8 cellular contexts compared by ENCODE assay signal in genomic region chr1:155598842-155599331, GRCh38. TPM values are rescaled to one million over a fixed set of nuclear protein-coding genes. Genes with fewer than 3 reads are reported as not detected.
A peak's percentile ranks its signal among the peaks of the same experiment; 100 is the strongest.
DNase-seq lines count a peak whose midpoint lies in the region; ATAC-seq, FAIRE-seq and TF ChIP-seq lines count a peak whose summit lies in the region.

No MANE protein-coding gene starts in this region.

- peaks cover 0 to 9% (median 8%) of the 10 kb centered on the region in 3 donors for H3K4me1 Mint-ChIP-seq in CD8-positive, alpha-beta memory T cell
- H3K4me1 Mint-ChIP-seq in nephron, result peaks cover 17% of the 10 kb centered on the region
- H3K4me1 Mint-ChIP-seq in natural killer cell treated with Interleukin-12 subunit alpha and Interleukin-12 subunit beta and Interleukin-15 and Interleukin-18, amount 100 ng/mL, for 72 hours (ENCODE audit: low read depth in 2 of 2), result peaks cover 3 to 5% of the 10 kb centered on the region in 2 donors

- DNase-seq in CD8-positive, alpha-beta memory T cell, result peak in 1 of 5 donors; percentile 34
- DNase-seq in OCI-LY7 (ENCODE audit: low spot score) (peak; percentile 16), H1 (ENCODE audit: low read depth in 1 of 2, low spot score in 2 of 2) (peak; percentile 25 to 51), DMS53 (lab: John Stamatoyannopoulos, UW) (no peak), NCI-H146 treated with DMSO at 0.1 percent for 48 hours (lab: John Stamatoyannopoulos, UW; ENCODE audit: unreplicated experiment) (no peak)
- DNase-seq in natural killer cell treated with Interleukin-12 subunit alpha and Interleukin-12 subunit beta and Interleukin-15 and Interleukin-18, amount 100 ng/mL, for 72 hours (ENCODE audit: low spot score), result no peak

- H3K4me1 ChIP-seq in CD8-positive, alpha-beta memory T cell (ENCODE audit: insufficient read depth, low read length), result no peaks in the 10 kb centered on the region
- H3K4me1 ChIP-seq in OCI-LY7 (ENCODE audit: insufficient read depth, low read length, poor library complexity, severe bottlenecking), result peaks cover 11% of the 10 kb centered on the region
- H3K4me1 ChIP-seq in H1 (replicated peaks in 1 of 4; ENCODE audit: control insufficient read depth in 3 of 4, insufficient read depth in 4 of 4, low read length in 3 of 4), result peaks cover 0 to 5% (median 0%) of the 10 kb centered on the region in 4 experiments; a peak in 3 of 7 replicates

- no peak overlapping the region for H2BK15ac ChIP-seq in H1 (ENCODE audit: low read length)

- no peak overlapping the region for H3K56ac ChIP-seq in H1 (replicated peaks; ENCODE audit: insufficient read length, low read depth, low read length)

- H3K18ac ChIP-seq in H1 (ENCODE audit: extremely low read depth, low read length), result peak overlapping the region; percentile 24; the same call in 1 of the 2 replicates

- no peaks in the 10 kb centered on the region for H3K36me3 ChIP-seq in CD8-positive, alpha-beta memory T cell (ENCODE audit: insufficient read depth, low read length)
- no peaks in the 10 kb centered on the region for H3K36me3 ChIP-seq in OCI-LY7 (ENCODE audit: insufficient read depth, low read length)
- H3K36me3 ChIP-seq in H1 (ENCODE audit: control insufficient read depth in 2 of 4, insufficient read depth in 4 of 4, low read length in 3 of 4), result no peaks in the 10 kb centered on the region

- peak overlapping the region in 5 of 8 donors; percentile 53 to 84 (median 68) for H3K27ac Mint-ChIP-seq in CD8-positive, alpha-beta memory T cell
- H3K27ac Mint-ChIP-seq in nephron, result peak overlapping the region; percentile 72 to 86 (median 81)
- H3K27ac Mint-ChIP-seq in natural killer cell treated with Interleukin-12 subunit alpha and Interleukin-12 subunit beta and Interleukin-15 and Interleukin-18, amount 100 ng/mL, for 72 hours, result peak overlapping the region in 1 of 2 donors; percentile 53

- no peak overlapping the region for H3K14ac ChIP-seq in H1 (ENCODE audit: insufficient read length)

- no peak overlapping the region for H4K8ac ChIP-seq in H1 (ENCODE audit: extremely low read depth, insufficient read depth, low read length)

- POLR2A ChIA-PET in CD8-positive, alpha-beta memory T cell (lab: Charles Lee), result no interaction called here
- POLR2A ChIA-PET in OCI-LY7 (lab: Charles Lee) (no interaction called here), H1 (lab: Charles Lee; ENCODE audit: partially characterized antibody) (interaction anchor here (0.8 kb wide), 1 partner anchor 10 kb away, joined by 3 read pairs; no protein-coding TSS in a partner anchor)

- H4K20me1 ChIP-seq in OCI-LY7 (ENCODE audit: insufficient read depth, low read length) (no peaks in the 10 kb centered on the region), H1 (replicated peaks in 1 of 2; ENCODE audit: control insufficient read depth in 1 of 2, insufficient read depth in 2 of 2, low read length in 2 of 2) (no peaks in the 10 kb centered on the region)

- H4K5ac ChIP-seq in H1 (ENCODE audit: insufficient read length, low read depth, low read length), result no peak overlapping the region

- H3K9me2 ChIP-seq in OCI-LY7 (ENCODE audit: insufficient read depth, low read length), result no peaks in the 10 kb centered on the region

- CTCF ChIA-PET in CD8-positive, alpha-beta memory T cell (lab: Charles Lee), result interaction anchor here (0.7 to 1.8 kb wide), 2 partner anchors 117 to 348 kb away, joined by 3 to 5 read pairs; no protein-coding TSS in a partner anchor
- CTCF ChIA-PET in OCI-LY7 (lab: Charles Lee; ENCODE audit: unreplicated experiment) (no interaction called here), H1 (lab: Charles Lee; ENCODE audit: partially characterized antibody) (interaction anchor here (0.6 to 1.6 kb wide), 2 partner anchors 9 to 186 kb away, joined by 3 to 4 read pairs; no protein-coding TSS in a partner anchor)

- BruUV-seq in OCI-LY7 (replicated peaks; lab: Mats Ljungman, UMichigan), result no TSS peak

- peak in 1 of 2 experiments; percentile 15; a peak in 1 of 4 replicates for TF ChIP-seq RAD21 in H1 (IDR thresholded peaks at IDR 0.05 in 1 of 2, conservative IDR thresholded peaks at IDR 0.05 in 1 of 2; ENCODE audit: low read depth in 2 of 2, low read length in 2 of 2)

- no peak overlapping the region for H2AK5ac ChIP-seq in H1 (ENCODE audit: low read depth, low read length)

- TF ChIP-seq POLR2A in H1 (IDR thresholded peaks at IDR 0.05; ENCODE audit: control extremely low read depth in 1 of 2, low read depth in 2 of 2, low read length in 2 of 2), result no peak

- H3K27me3 ChIP-seq in CD8-positive, alpha-beta memory T cell (ENCODE audit: insufficient read depth, low read length, poor library complexity, severe bottlenecking), result no peaks in the 10 kb centered on the region
- no peaks in the 10 kb centered on the region for H3K27me3 ChIP-seq in H1 (replicated peaks in 1 of 4; ENCODE audit: control insufficient read depth in 3 of 4, extremely low read depth in 1 of 4, insufficient read depth in 3 of 4, low read length in 3 of 4)

- no peaks in the 10 kb centered on the region for H3K79me1 ChIP-seq in H1 (ENCODE audit: low read depth, low read length)

- H3K4me3 Mint-ChIP-seq in CD8-positive, alpha-beta memory T cell, result peak overlapping the region; percentile 51 to 81 (median 70)
- H3K4me3 Mint-ChIP-seq in nephron, result peak overlapping the region; percentile 28 to 72 (median 63)
- no peak overlapping the region for H3K4me3 Mint-ChIP-seq in natural killer cell treated with Interleukin-12 subunit alpha and Interleukin-12 subunit beta and Interleukin-15 and Interleukin-18, amount 100 ng/mL, for 72 hours

- no peak overlapping the region for H3K4ac ChIP-seq in H1 (replicated peaks; ENCODE audit: insufficient read length, low read depth, low read length)

- H3K27me3 Mint-ChIP-seq in CD8-positive, alpha-beta memory T cell, result no peaks in the 10 kb centered on the region
- H3K27me3 Mint-ChIP-seq in nephron (ENCODE audit: low read depth), result peaks cover 3% of the 10 kb centered on the region
- H3K27me3 Mint-ChIP-seq in natural killer cell treated with Interleukin-12 subunit alpha and Interleukin-12 subunit beta and Interleukin-15 and Interleukin-18, amount 100 ng/mL, for 72 hours, result peaks cover 0 to 4% of the 10 kb centered on the region in 2 donors

- H3K27ac ChIP-seq in CD8-positive, alpha-beta memory T cell (ENCODE audit: low read depth, low read length), result no peak overlapping the region
- no peak overlapping the region for H3K27ac ChIP-seq in OCI-LY7 (ENCODE audit: low read depth, low read length, poor library complexity, severe bottlenecking)
- no peak overlapping the region for H3K27ac ChIP-seq in H1 (ENCODE audit: low read depth, low read length)

- no peak overlapping the region for H4K91ac ChIP-seq in H1 (replicated peaks; ENCODE audit: insufficient read length, low read length)

- H2BK120ac ChIP-seq in H1 (replicated peaks; ENCODE audit: low read depth, low read length), result no peak overlapping the region

- H3K23me2 ChIP-seq in H1 (ENCODE audit: low read depth, low read length), result no peaks in the 10 kb centered on the region

- 0 out of 2 replicates have a peak overlapping the region, but pooled peaks have one; percentile 50 for H2BK12ac ChIP-seq in H1 (ENCODE audit: low read depth, low read length)

- H2BK20ac ChIP-seq in H1 (ENCODE audit: low read length), result no peak overlapping the region

- no peak for TF ChIP-seq CTCF in OCI-LY7 (conservative IDR thresholded peaks at IDR 0.05; ENCODE audit: low read length)
- peak in 1 of 3 experiments; percentile 7; a peak in 1 of 4 replicates for TF ChIP-seq CTCF in H1 (IDR thresholded peaks at IDR 0.05; ENCODE audit: control extremely low read depth in 1 of 3, insufficient read depth in 1 of 3, low read depth in 1 of 3, low read length in 3 of 3)
- no peak for TF ChIP-seq CTCF in nephron (IDR thresholded peaks at IDR 0.05; ENCODE audit: unreplicated experiment in 3 of 3)

- FAIRE-seq in H1 (lab: Jason Lieb, UNC), result no peak

- no peaks in the 10 kb centered on the region for H3K36me3 Mint-ChIP-seq in CD8-positive, alpha-beta memory T cell
- no peaks in the 10 kb centered on the region for H3K36me3 Mint-ChIP-seq in nephron (ENCODE audit: low read depth)
- no peaks in the 10 kb centered on the region for H3K36me3 Mint-ChIP-seq in natural killer cell treated with Interleukin-12 subunit alpha and Interleukin-12 subunit beta and Interleukin-15 and Interleukin-18, amount 100 ng/mL, for 72 hours

- no peak for TF ChIP-seq EP300 in H1 (IDR thresholded peaks at IDR 0.05; ENCODE audit: borderline replicate concordance in 1 of 2, low read depth in 2 of 2, low read length in 2 of 2)

- H3K4me3 ChIP-seq in CD8-positive, alpha-beta memory T cell (ENCODE audit: low read length), result peak overlapping the region; percentile 2
- H3K4me3 ChIP-seq in OCI-LY7 (ENCODE audit: low read depth, low read length, poor library complexity, severe bottlenecking), result no peak overlapping the region
- H3K4me3 ChIP-seq in H1 (ENCODE audit: extremely low read depth in 1 of 4, insufficient read depth in 2 of 4, low read depth in 3 of 4, low read length in 4 of 4), result 0 out of 8 replicates have a peak overlapping the region, but pooled peaks of 1 of the 4 experiments have one; percentile 22

- no peak overlapping the region for H3K23ac ChIP-seq in H1 (ENCODE audit: insufficient read length)

- H3K9me3 ChIP-seq in CD8-positive, alpha-beta memory T cell (ENCODE audit: low read length), result no peaks in the 10 kb centered on the region
- H3K9me3 ChIP-seq in OCI-LY7 (ENCODE audit: low read length) (no peaks in the 10 kb centered on the region), H1 (ENCODE audit: insufficient read depth in 2 of 2, low read depth in 1 of 2, low read length in 1 of 2) (no peaks in the 10 kb centered on the region)

- WGBS in H1 (ENCODE audit: extremely low coverage in 1 of 2, insufficient coverage in 1 of 2, insufficient read length in 1 of 2, insufficient replicate concordance in 2 of 2, low coverage in 1 of 2, low lambda C conversion rate in 2 of 2, missing lambda C conversion rate in 1 of 2), 2 experiments, result 50% methylated on average over 12 of the region's 12 CpGs; no CpG with 5 or more reads in 1 of the 2 experiments

- H3K9me3 Mint-ChIP-seq in CD8-positive, alpha-beta memory T cell, result no peaks in the 10 kb centered on the region
- no peaks in the 10 kb centered on the region for H3K9me3 Mint-ChIP-seq in nephron
- no peaks in the 10 kb centered on the region for H3K9me3 Mint-ChIP-seq in natural killer cell treated with Interleukin-12 subunit alpha and Interleukin-12 subunit beta and Interleukin-15 and Interleukin-18, amount 100 ng/mL, for 72 hours

- H2AFZ ChIP-seq in OCI-LY7 (ENCODE audit: low read length) (peak overlapping the region; percentile 76), H1 (ENCODE audit: low read length) (no peak overlapping the region)

- no peak overlapping the region; a peak in 1 of 7 replicates for H3K9ac ChIP-seq in H1 (replicated peaks in 1 of 4; ENCODE audit: extremely low read depth in 1 of 4, low read depth in 3 of 4, low read length in 3 of 4)

- H3K79me2 ChIP-seq in OCI-LY7 (ENCODE audit: insufficient read depth, low read depth, low read length), result no peaks in the 10 kb centered on the region
- no peaks in the 10 kb centered on the region for H3K79me2 ChIP-seq in H1 (ENCODE audit: control insufficient read depth in 1 of 2, insufficient read depth in 2 of 2, low read length in 2 of 2)

- ATAC-seq in HG03280 (IDR thresholded peaks at IDR 0.05; ENCODE audit: unreplicated experiment), result no peak
- no peak for ATAC-seq in natural killer cell treated with Interleukin-12 subunit alpha and Interleukin-12 subunit beta and Interleukin-15 and Interleukin-18, amount 100 ng/mL, for 72 hours

- H2BK5ac ChIP-seq in H1 (ENCODE audit: low read depth, low read length), result no peak overlapping the region

- intact Hi-C loops in OCI-LY7 (cut with micrococcal nuclease; ENCODE audit: unreplicated experiment), result no loop called here

- peak overlapping the region; percentile 52 for H3K4me2 ChIP-seq in OCI-LY7 (ENCODE audit: low read length)
- peak overlapping the region; percentile 44 to 50 for H3K4me2 ChIP-seq in H1 (ENCODE audit: insufficient read depth in 1 of 2, low read depth in 2 of 2, low read length in 2 of 2)

RNA-seq across cellular contexts. Expression of gene MSTO1, which starts 11.1 kb away (rescaled TPM):
- total RNA-seq in CD8-positive, alpha-beta memory T cell, result 10 to 100 TPM; 82.0 to 92.0 TPM
- 19.6 TPM for polyA plus RNA-seq in CD8-positive, alpha-beta memory T cell
- total RNA-seq in OCI-LY7 (2014; rRNA removed; shearing (Covaris generic)), result 68.6 and 76.1 TPM in 2 replicates
- total RNA-seq in OCI-LY7 (2022), result 82.9 and 83.3 TPM in 2 replicates
- 47.0 and 51.0 TPM in 2 replicates for total RNA-seq in H1 (2021; fragmentation: NEBNext Ultra II Directional; extraction: Animal tissue kit (Norgen Biotek cat#: 25700))
- polyA plus RNA-seq in H1 (2011; rRNA removed), result 40.5 and 47.0 TPM in 2 replicates
- polyA plus RNA-seq in H1 (2011; cell fraction: cytosol; rRNA removed), result 29.9 TPM
- 193 TPM for polyA plus RNA-seq in H1 (2011; cell fraction: nucleus; rRNA removed)
- polyA plus RNA-seq in H1 (2012, experiment 1 of 2), result 40.6 to 50.2 TPM (median 46.5 TPM) in 4 replicates
- polyA plus RNA-seq in H1 (2012, experiment 2 of 2), result 29.9 TPM
- polyA plus RNA-seq in H1 (2013, experiment 1 of 2), result 28.1 TPM
- 23.9 TPM for polyA plus RNA-seq in H1 (2013, experiment 2 of 2)
- polyA minus RNA-seq in H1 (2011; rRNA and poly(A)+ RNA removed), result 42.4 and 48.2 TPM in 2 replicates
- polyA minus RNA-seq in H1 (2011; cell fraction: cytosol; rRNA and poly(A)+ RNA removed), result 18.1 TPM
- polyA minus RNA-seq in H1 (2011; cell fraction: nucleus; rRNA and poly(A)+ RNA removed), result 94.9 TPM
- total RNA-seq in natural killer cell treated with Interleukin-12 subunit alpha and Interleukin-12 subunit beta and Interleukin-15 and Interleukin-18, amount 100 ng/mL, for 72 hours, result 100 to 1,000 TPM in 1 of 2 donors, 10 to 100 TPM in 1; 63.9 to 116 TPM

RNA-seq across cellular contexts. Expression of gene ASH1L, which starts 36.3 kb away (rescaled TPM):
- 10 to 100 TPM; 29.7 to 30.5 TPM for total RNA-seq in CD8-positive, alpha-beta memory T cell
- 25.7 TPM for polyA plus RNA-seq in CD8-positive, alpha-beta memory T cell
- total RNA-seq in OCI-LY7 (2014; rRNA removed; shearing (Covaris generic)), result 33.2 and 34.4 TPM in 2 replicates
- 49.6 and 54.8 TPM in 2 replicates for total RNA-seq in OCI-LY7 (2022)
- total RNA-seq in H1 (2021; fragmentation: NEBNext Ultra II Directional; extraction: Animal tissue kit (Norgen Biotek cat#: 25700)), result 22.4 and 27.6 TPM in 2 replicates
- polyA plus RNA-seq in H1 (2011; rRNA removed), result 7.5 and 8.1 TPM in 2 replicates
- 10.4 TPM for polyA plus RNA-seq in H1 (2011; cell fraction: cytosol; rRNA removed)
- 17.7 TPM for polyA plus RNA-seq in H1 (2011; cell fraction: nucleus; rRNA removed)
- 6.6 to 11.1 TPM (median 9.0 TPM) in 4 replicates for polyA plus RNA-seq in H1 (2012, experiment 1 of 2)
- 0.75 TPM for polyA plus RNA-seq in H1 (2012, experiment 2 of 2)
- polyA plus RNA-seq in H1 (2013, experiment 1 of 2), result 7.8 TPM
- polyA plus RNA-seq in H1 (2013, experiment 2 of 2), result 6.6 TPM
- 39.4 and 39.8 TPM in 2 replicates for polyA minus RNA-seq in H1 (2011; rRNA and poly(A)+ RNA removed)
- polyA minus RNA-seq in H1 (2011; cell fraction: cytosol; rRNA and poly(A)+ RNA removed), result 13.4 TPM
- polyA minus RNA-seq in H1 (2011; cell fraction: nucleus; rRNA and poly(A)+ RNA removed), result 64.5 TPM
- total RNA-seq in natural killer cell treated with Interleukin-12 subunit alpha and Interleukin-12 subunit beta and Interleukin-15 and Interleukin-18, amount 100 ng/mL, for 72 hours, result 10 to 100 TPM; 54.3 to 85.5 TPM

Comparison
In these comparisons a context has a peak if more than half of its experiments do, and no peak if none do; other contexts are left out.
1. DNase-seq: peak in OCI-LY7 (single experiment) and H1 (2 of 2); none in natural killer cell treated with Interleukin-12 subunit alpha and Interleukin-12 subunit beta and Interleukin-15 and Interleukin-18, amount 100 ng/mL, for 72 hours (single experiment), DMS53 (single experiment) and NCI-H146 treated with DMSO at 0.1 percent for 48 hours (single experiment).